Comparison of ENCODE assay signal across 8 cellular contexts in the genomic region with DNA sequence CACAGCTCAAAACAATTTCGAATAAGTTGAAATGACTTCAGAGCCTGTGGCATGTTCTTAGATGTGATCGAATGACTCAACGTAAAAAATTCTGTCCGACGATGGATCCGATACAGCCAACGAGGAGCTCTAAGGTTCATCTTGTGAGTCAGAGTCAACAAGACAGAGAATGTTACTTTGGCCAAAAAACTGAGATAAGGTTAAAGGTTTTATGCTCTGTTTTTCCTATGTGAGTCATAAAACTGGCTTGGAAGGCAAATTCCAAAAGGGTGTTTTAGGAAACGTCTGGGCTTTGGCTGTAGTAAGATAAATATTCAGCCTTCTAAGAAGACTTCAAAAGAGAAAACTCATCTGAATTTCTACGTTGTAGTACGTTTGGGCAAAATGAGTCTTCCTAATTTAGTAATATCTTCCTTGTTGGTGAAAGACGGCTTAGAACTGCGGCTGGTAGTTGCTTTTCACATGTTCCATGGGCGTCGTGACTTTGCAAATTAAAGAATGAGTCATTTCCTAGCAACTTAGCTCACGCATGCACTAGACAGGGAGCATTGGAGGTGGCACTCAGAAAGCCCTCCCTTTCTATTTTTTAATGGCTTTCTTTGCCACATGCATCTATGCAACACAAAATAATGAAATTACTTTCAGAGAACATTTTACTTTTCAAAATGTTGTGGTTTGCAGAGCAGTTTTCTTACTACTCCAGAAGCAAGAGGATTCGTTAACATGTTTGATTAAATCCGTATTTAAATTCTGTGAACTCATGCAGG. TPM values are rescaled to one million over a fixed set of nuclear protein-coding genes. Genes with fewer than 3 reads are reported as not detected.
DNase-seq lines count a peak whose midpoint lies in the region; ATAC-seq and TF ChIP-seq lines count a peak whose summit lies in the region.

No MANE protein-coding gene starts in this region.

- H3K4me3 Mint-ChIP-seq in T-helper 17 cell, result peak overlapping the region; percentile 68
- H3K4me3 Mint-ChIP-seq in central memory CD8-positive, alpha-beta T cell, result peak overlapping the region; percentile 55

- ATAC-seq in HG03159 (IDR thresholded peaks at IDR 0.05; ENCODE audit: unreplicated experiment), result peak; percentile 60
- peak; percentile 86 for ATAC-seq in T-helper 17 cell
- peak; percentile 76 for ATAC-seq in central memory CD8-positive, alpha-beta T cell (replicated peaks; ENCODE audit: extremely low read depth, poor library complexity, severe bottlenecking)

- H3K27me3 ChIP-seq in BE2C, result no peaks in the 10 kb centered on the region

- H3K9me3 Mint-ChIP-seq in central memory CD8-positive, alpha-beta T cell, result no peaks in the 10 kb centered on the region

- H3K4me1 Mint-ChIP-seq in T-helper 17 cell, result peaks cover 50% of the 10 kb centered on the region
- H3K4me1 Mint-ChIP-seq in central memory CD8-positive, alpha-beta T cell, result peaks cover 57% of the 10 kb centered on the region

- H3K9me3 ChIP-seq in T-helper 17 cell (ENCODE audit: control insufficient read depth, low read length, poor library complexity, severe bottlenecking), result no peaks in the 10 kb centered on the region
- no peaks in the 10 kb centered on the region for H3K9me3 ChIP-seq in BE2C

- H3K4me1 ChIP-seq in BE2C, result no peaks in the 10 kb centered on the region

- DNase-seq in GM10266 (ENCODE audit: extremely low spot score) (peak; percentile 66), T-helper 17 cell (no peak), lung microvascular endothelial cell (ENCODE audit: low read depth in 2 of 2) (peak; percentile 90 to 99), NCI-H2227 treated with DMSO at 0.1 percent for 48 hours (lab: John Stamatoyannopoulos, UW) (no peak), BE2C (no peak)
- DNase-seq in central memory CD8-positive, alpha-beta T cell (ENCODE audit: low spot score in 2 of 2), result peak in 1 of 2 donors; percentile 32
- DNase-seq in stimulated activated CD8-positive, alpha-beta memory T cell treated with anti-CD3 and anti-CD28 coated beads, Interleukin-4, amount 100 ng/mL, for 24 hours (ENCODE audit: low read depth), result peak; percentile 34

- no peak overlapping the region for H3K4me3 ChIP-seq in BE2C (ENCODE audit: low read depth, low read length)

- no peaks in the 10 kb centered on the region for H3K36me3 ChIP-seq in BE2C

- H3K36me3 Mint-ChIP-seq in T-helper 17 cell (ENCODE audit: low read depth), result peaks cover 8% of the 10 kb centered on the region
- peaks cover 12% of the 10 kb centered on the region for H3K36me3 Mint-ChIP-seq in central memory CD8-positive, alpha-beta T cell (ENCODE audit: insufficient read depth)

- H3K27me3 Mint-ChIP-seq in T-helper 17 cell, result no peaks in the 10 kb centered on the region
- no peaks in the 10 kb centered on the region for H3K27me3 Mint-ChIP-seq in central memory CD8-positive, alpha-beta T cell

- TF ChIP-seq CTCF in GM10266 (IDR thresholded peaks at IDR 0.05; ENCODE audit: control insufficient read depth, insufficient read depth, low read depth, missing control alignments) (no peak), BE2C (IDR thresholded peaks at IDR 0.05; ENCODE audit: low read depth, low read length) (no peak)

- peak overlapping the region; percentile 83 for H3K27ac Mint-ChIP-seq in T-helper 17 cell
- peak overlapping the region; percentile 55 for H3K27ac Mint-ChIP-seq in central memory CD8-positive, alpha-beta T cell (ENCODE audit: low read depth)

RNA-seq across cellular contexts. Expression of a gene that starts 28.2 kb away (rescaled TPM):
- 100 to 1,000 TPM in 1 of 2 donors, 10 to 100 TPM in 1; 76.9 to 106 TPM for total RNA-seq in T-helper 17 cell
- 110 and 156 TPM in 2 replicates for total RNA-seq in lung microvascular endothelial cell
- 25.6 TPM for polyA plus RNA-seq in BE2C (2012; ENCODE audit: insufficient read depth, insufficient read length, low read depth)

Comparison
In these comparisons a context has a peak if more than half of its experiments do, and no peak if none do; other contexts are left out.
1. DNase-seq: peak in GM10266 (single experiment), lung microvascular endothelial cell (2 of 2) and stimulated activated CD8-positive, alpha-beta memory T cell treated with anti-CD3 and anti-CD28 coated beads, Interleukin-4, amount 100 ng/mL, for 24 hours (single experiment); none in T-helper 17 cell (0 of 3), NCI-H2227 treated with DMSO at 0.1 percent for 48 hours (single experiment) and BE2C (single experiment).
2. Peak in every context shown above with its lines, with median percentiles within 50 percentile points of each other: ATAC-seq.